In the genomic region with DNA sequence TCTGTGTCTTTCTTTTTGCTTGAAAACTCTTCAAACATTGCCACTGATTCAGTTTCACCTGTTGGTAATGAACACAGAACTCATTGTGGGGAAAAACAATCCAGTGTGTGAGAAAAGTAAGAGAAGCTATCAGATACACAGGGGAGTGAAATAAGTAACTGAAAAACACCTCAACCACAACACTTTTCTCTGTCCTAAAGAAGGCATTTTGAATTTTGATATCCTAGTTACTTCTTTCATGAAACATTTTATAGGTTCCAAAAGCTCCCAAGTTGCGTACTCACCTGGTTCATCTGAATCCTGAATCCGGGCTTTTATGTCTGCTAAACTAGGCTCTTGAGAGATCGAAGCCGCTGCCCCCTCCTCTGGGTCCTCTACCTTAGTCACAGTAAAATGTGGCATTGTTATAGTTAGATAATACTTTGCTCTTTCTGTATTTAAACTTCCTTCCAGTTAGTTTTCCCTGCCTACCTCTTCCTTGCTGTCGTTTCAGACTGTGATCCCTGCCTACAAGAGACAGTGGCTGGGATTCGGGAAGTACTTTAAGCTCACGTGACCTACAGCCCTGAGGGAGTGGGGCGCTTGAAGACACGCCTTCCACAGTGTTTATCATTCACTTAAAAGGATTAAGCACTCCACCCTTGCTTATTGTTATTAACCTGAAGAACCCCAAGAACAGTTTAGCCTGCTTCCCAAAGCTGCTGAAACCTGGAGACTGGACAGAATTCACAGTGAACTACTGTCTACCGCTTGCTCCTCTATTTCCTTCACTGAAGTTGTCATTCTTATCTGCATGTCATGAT, we compare ENCODE assay signal across 8 cellular contexts. TPM values are rescaled to one million over a fixed set of nuclear protein-coding genes. Genes with fewer than 3 reads are reported as not detected.
DNase-seq lines count a peak whose midpoint lies in the region; ATAC-seq and TF ChIP-seq lines count a peak whose summit lies in the region.

No MANE protein-coding gene starts in this region.

- H4K20me1 ChIP-seq in DOHH2 (ENCODE audit: control insufficient read depth, insufficient read depth, low read depth, low read length): no peaks in the 10 kb centered on the region

- H3K27me3 ChIP-seq in DOHH2 (ENCODE audit: control insufficient read depth, low read length): no peaks in the 10 kb centered on the region
- no peaks in the 10 kb centered on the region for H3K27me3 ChIP-seq in HUES48 (ENCODE audit: control insufficient read depth, insufficient read depth, low read length)
- H3K27me3 ChIP-seq in RWPE2 (ENCODE audit: insufficient read depth, poor library complexity, severe bottlenecking): no peaks in the 10 kb centered on the region
- no peaks in the 10 kb centered on the region for H3K27me3 ChIP-seq in lower lobe of right lung (ENCODE audit: low read depth)
- H3K27me3 ChIP-seq in thymus (ENCODE audit: control insufficient read depth, insufficient read depth): no peaks in the 10 kb centered on the region

- peaks cover 10 to 12% of the 10 kb centered on the region in 2 donors for H3K4me1 Mint-ChIP-seq in effector memory CD8-positive, alpha-beta T cell (ENCODE audit: low read depth in 2 of 2)

- H3K9me3 Mint-ChIP-seq in effector memory CD8-positive, alpha-beta T cell: no peaks in the 10 kb centered on the region

- 4% methylated on average over 10 of the region's 10 CpGs for WGBS in thymus

- TF ChIP-seq CTCF in DOHH2 (IDR thresholded peaks at IDR 0.05; ENCODE audit: low read depth, low read length, poor library complexity, severe bottlenecking) (no peak), RWPE2 (IDR thresholded peaks at IDR 0.05; ENCODE audit: poor library complexity, severe bottlenecking) (no peak), lower lobe of right lung (IDR thresholded peaks at IDR 0.05) (no peak)

- H3K4me3 Mint-ChIP-seq in effector memory CD8-positive, alpha-beta T cell: peak overlapping the region; percentile 82 to 83

- peak overlapping the region; percentile 69 for H3K4me2 ChIP-seq in DOHH2 (ENCODE audit: low read length)

- H3K9me3 ChIP-seq in DOHH2 (ENCODE audit: control insufficient read depth, insufficient read depth, low read length) (no peaks in the 10 kb centered on the region), HUES48 (ENCODE audit: control insufficient read depth, insufficient read depth, low read length) (no peaks in the 10 kb centered on the region), RWPE2 (ENCODE audit: severe bottlenecking) (no peaks in the 10 kb centered on the region), lower lobe of right lung (no peaks in the 10 kb centered on the region), thymus (ENCODE audit: control insufficient read depth) (no peaks in the 10 kb centered on the region)

- no peaks in the 10 kb centered on the region for H3F3A ChIP-seq in DOHH2 (ENCODE audit: control insufficient read depth, insufficient read depth)

- DNase-seq in RWPE2 (ENCODE audit: low spot score) (no peak), lower lobe of right lung (peak; percentile 71), MV-4-11 (lab: John Stamatoyannopoulos, UW) (no peak)
- DNase-seq in effector memory CD8-positive, alpha-beta T cell: no peak

- H3K36me3 Mint-ChIP-seq in effector memory CD8-positive, alpha-beta T cell (ENCODE audit: insufficient read depth): peaks cover 3% of the 10 kb centered on the region

- intact Hi-C loops in lower lobe of right lung (cut with DNase I): no loop called here

- H3K27ac ChIP-seq in DOHH2 (ENCODE audit: low read depth, low read length) (no peak overlapping the region), HUES48 (ENCODE audit: low read depth, low read length) (peak overlapping the region; percentile 17), RWPE2 (ENCODE audit: poor library complexity, severe bottlenecking) (no peak overlapping the region), lower lobe of right lung (peak overlapping the region; percentile 71), thymus (ENCODE audit: low read depth) (peak overlapping the region; percentile 71)

- H3K27me3 Mint-ChIP-seq in effector memory CD8-positive, alpha-beta T cell: no peaks in the 10 kb centered on the region

- peaks cover 6% of the 10 kb centered on the region for H3K79me2 ChIP-seq in DOHH2 (ENCODE audit: control insufficient read depth, low read length)

- H3K4me1 ChIP-seq in DOHH2 (ENCODE audit: control insufficient read depth, low read length) (peaks cover 19% of the 10 kb centered on the region), HUES48 (ENCODE audit: control insufficient read depth, insufficient read depth, low read length) (0 out of 2 replicates have a peak, but pooled peaks cover 8% of the 10 kb centered on the region), RWPE2 (ENCODE audit: insufficient read depth, poor library complexity, severe bottlenecking) (peaks cover 22% of the 10 kb centered on the region), lower lobe of right lung (peaks cover 31% of the 10 kb centered on the region), thymus (ENCODE audit: control insufficient read depth, insufficient read depth, low read length) (peaks cover 8% of the 10 kb centered on the region)

- H3K4me3 ChIP-seq in DOHH2 (ENCODE audit: low read length) (peak overlapping the region; percentile 88), HUES48 (ENCODE audit: low read depth, low read length) (peak overlapping the region; percentile 65), RWPE2 (ENCODE audit: severe bottlenecking) (peak overlapping the region; percentile 36), lower lobe of right lung (peak overlapping the region; percentile 61), thymus (ENCODE audit: low read length) (peak overlapping the region; percentile 68)

- peak overlapping the region; percentile 55 for H3K9ac ChIP-seq in HUES48 (ENCODE audit: low read depth, low read length)

- peak overlapping the region; percentile 62 to 90 for H3K27ac Mint-ChIP-seq in effector memory CD8-positive, alpha-beta T cell

- no peaks in the 10 kb centered on the region for H3K9me2 ChIP-seq in DOHH2 (replicated peaks; ENCODE audit: control insufficient read depth, low read length)

- H3K36me3 ChIP-seq in DOHH2 (ENCODE audit: control insufficient read depth, low read length) (no peaks in the 10 kb centered on the region), HUES48 (ENCODE audit: control insufficient read depth, insufficient read depth, low read length) (no peaks in the 10 kb centered on the region), RWPE2 (ENCODE audit: low read depth) (no peaks in the 10 kb centered on the region), lower lobe of right lung (peaks cover 7% of the 10 kb centered on the region), thymus (ENCODE audit: control insufficient read depth, insufficient read depth) (no peaks in the 10 kb centered on the region)

- peak; percentile 50 for ATAC-seq in GM19467 (IDR thresholded peaks at IDR 0.05; ENCODE audit: unreplicated experiment)
- peak; percentile 97 for ATAC-seq in RWPE2 (ENCODE audit: low read depth)
- ATAC-seq in effector memory CD8-positive, alpha-beta T cell (replicated peaks): peak; percentile 58
- peak; percentile 96 to 99 for ATAC-seq in lower lobe of right lung

RNA-seq across cellular contexts. Expression of gene SLC12A6, which starts 19.1 kb away (rescaled TPM):
- 59.7 TPM for total RNA-seq in lower lobe of right lung
- 9.7 TPM for polyA plus RNA-seq in thymus

RNA-seq across cellular contexts. Expression of gene NOP10, which starts 24.5 kb away (rescaled TPM):
- total RNA-seq in lower lobe of right lung: 176 TPM
- 255 TPM for polyA plus RNA-seq in thymus

RNA-seq across cellular contexts. Expression of gene NUTM1, which starts 24.6 kb away (rescaled TPM):
- not detected for total RNA-seq in lower lobe of right lung
- polyA plus RNA-seq in thymus: 0.02 TPM

RNA-seq across cellular contexts. Expression of gene LPCAT4, which starts 48.5 kb away (rescaled TPM):
- total RNA-seq in lower lobe of right lung: 37.0 TPM
- 35.5 TPM for polyA plus RNA-seq in thymus

Comparison
In these comparisons a context has a peak if more than half of its experiments do, and no peak if none do; other contexts are left out.
1. H3K27ac ChIP-seq: peak in HUES48 (single experiment), lower lobe of right lung (single experiment) and thymus (single experiment); none in DOHH2 (single experiment) and RWPE2 (single experiment).
2. H3K4me3 ChIP-seq: peak in every context shown above with its lines; median percentile 88 in DOHH2; 68 in thymus; 65 in HUES48; 61 in lower lobe of right lung; 36 in RWPE2.
3. Peak in every context shown above with its lines, with median percentiles within 50 percentile points of each other: ATAC-seq.